15 cellular contexts compared by ENCODE assay signal in the genomic region with DNA sequence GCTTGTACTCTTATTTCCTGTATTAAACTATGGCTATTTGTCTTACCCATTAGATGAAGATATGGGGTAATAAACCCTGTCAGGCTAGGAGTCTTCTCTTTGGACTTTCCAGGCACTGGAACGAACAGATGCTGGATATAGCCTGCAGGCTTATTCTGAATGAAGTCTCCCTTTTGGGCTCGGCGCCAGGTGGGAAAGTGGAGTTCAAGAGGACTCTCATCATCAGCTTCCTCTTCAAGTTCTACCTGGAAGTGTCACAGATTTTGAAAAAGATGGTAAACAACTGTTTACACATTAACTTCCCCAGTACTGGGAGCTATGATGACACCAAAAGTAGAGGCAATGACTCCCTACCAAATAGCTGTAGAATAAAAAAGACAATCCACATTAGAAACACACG.
"Had no signal": no experiment of that assay in that cellular context is flagged by ENCODE, and none has a peak within 500 bp of the region (broad histone marks: within the 10 kb centered on the region; RNA-seq: fewer than 3 reads in every experiment).

No MANE protein-coding gene starts in this region.

- ATAC-seq: activated CD8-positive, alpha-beta T cell treated with anti-CD3 and anti-CD28 coated beads for 36 hours; left ventricle myocardium superior had no signal

- H3K4me3 Mint-ChIP-seq: activated B cell treated with CpG ODN at 0.5 μM for 24 hours; activated CD8-positive, alpha-beta T cell treated with anti-CD3 and anti-CD28 coated beads for 36 hours; activated T-cell treated with anti-CD3 and anti-CD28 coated beads, Interleukin-2, amount 50 U/mL, for 4 hours; endodermal cell; natural killer cell treated with Interleukin-12 subunit alpha and Interleukin-12 subunit beta and Interleukin-15 and Interleukin-18, amount 100 ng/mL, for 72 hours had no signal

- H3K4me1 ChIP-seq: vagina had no signal

- H3K9me3 ChIP-seq: tibial nerve, vagina had no signal

- H3K36me3 ChIP-seq: vagina had no signal

- H3K36me3 Mint-ChIP-seq: natural killer cell treated with Interleukin-12 subunit alpha and Interleukin-12 subunit beta and Interleukin-15 and Interleukin-18, amount 100 ng/mL, for 72 hours had no signal

- DNase-seq: activated B cell treated with CpG ODN at 0.5 μM for 24 hours; activated CD4-positive, alpha-beta T cell treated with anti-CD3 and anti-CD28 coated beads for 48 hours; activated CD8-positive, alpha-beta T cell treated with anti-CD3 and anti-CD28 coated beads for 36 hours; activated effector memory CD4-positive, alpha-beta T cell treated with Interleukin-2 at 50 U/mL for 16 hours; activated naive CD4-positive, alpha-beta T cell treated with anti-CD3 and anti-CD28 coated beads, Interleukin-2, amount 50 U/mL, for 16 hours; activated T-cell treated with anti-CD3 and anti-CD28 coated beads, Interleukin-2, amount 50 U/mL, for 4 hours; dorsolateral prefrontal cortex; endodermal cell; left ventricle myocardium superior; stimulated activated CD4-positive, alpha-beta T cell treated with anti-CD3 and anti-CD28 coated beads, Interleukin-15, amount 100 ng/mL, for 24 hours; stimulated activated CD4-positive, alpha-beta T cell treated with anti-CD3 and anti-CD28 coated beads, Interleukin-4, amount 100 ng/mL, for 24 hours; stimulated activated naive CD4-positive, alpha-beta T cell treated with Interleukin-2 at 50 U/mL for 16 hours had no signal

- H3K27ac Mint-ChIP-seq: activated B cell treated with CpG ODN at 0.5 μM for 24 hours; activated CD8-positive, alpha-beta T cell treated with anti-CD3 and anti-CD28 coated beads for 36 hours; endodermal cell; natural killer cell treated with Interleukin-12 subunit alpha and Interleukin-12 subunit beta and Interleukin-15 and Interleukin-18, amount 100 ng/mL, for 72 hours had no signal

- H3K27me3 ChIP-seq: dorsolateral prefrontal cortex, tibial nerve, vagina had no signal

- H3K4me1 Mint-ChIP-seq: endodermal cell had no signal

- H3K27ac ChIP-seq: dorsolateral prefrontal cortex, tibial nerve, vagina had no signal

- H3K4me3 ChIP-seq: dorsolateral prefrontal cortex, tibial nerve, vagina had no signal

- H3K9me3 Mint-ChIP-seq: activated B cell treated with CpG ODN at 0.5 μM for 24 hours; activated CD8-positive, alpha-beta T cell treated with anti-CD3 and anti-CD28 coated beads for 36 hours; activated T-cell treated with anti-CD3 and anti-CD28 coated beads, Interleukin-2, amount 50 U/mL, for 4 hours; endodermal cell; natural killer cell treated with Interleukin-12 subunit alpha and Interleukin-12 subunit beta and Interleukin-15 and Interleukin-18, amount 100 ng/mL, for 72 hours had no signal
